Comparison of ENCODE assay signal across 7 cellular contexts in genomic region chr6:5143625-5144311, GRCh38. TPM values are rescaled to one million over a fixed set of nuclear protein-coding genes. Genes with fewer than 3 reads are reported as not detected.
A peak's percentile ranks its signal among the peaks of the same experiment; 100 is the strongest.
DNase-seq lines count a peak whose midpoint lies in the region; ATAC-seq and TF ChIP-seq lines count a peak whose summit lies in the region.

No MANE protein-coding gene starts in this region.

- TF ChIP-seq CTCF in fibroblast of pulmonary artery (IDR thresholded peaks at IDR 0.05; ENCODE audit: low read length, missing control alignments), result peak; percentile 87
- peak; percentile 70 for TF ChIP-seq CTCF in neutrophil (IDR thresholded peaks at IDR 0.05)
- peak in 5 of 7 experiments; percentile 65 to 85 (median 83) for TF ChIP-seq CTCF in stomach (IDR thresholded peaks at IDR 0.05)

- no peaks in the 10 kb centered on the region for H3K4me1 ChIP-seq in neutrophil (ENCODE audit: control insufficient read depth in 1 of 2, insufficient read depth in 1 of 2, low read depth in 1 of 2, low read length in 1 of 2)
- peaks cover 0 to 9% (median 1%) of the 10 kb centered on the region in 4 donors for H3K4me1 ChIP-seq in stomach

- H3K27me3 Mint-ChIP-seq in activated T-cell treated with anti-CD3 and anti-CD28 coated beads, Interleukin-2, amount 50 U/mL, for 72 hours (ENCODE audit: low read depth), result no peaks in the 10 kb centered on the region

- H3K9me3 ChIP-seq in neutrophil, result no peaks in the 10 kb centered on the region
- no peaks in the 10 kb centered on the region for H3K9me3 ChIP-seq in stomach

- H3K4me1 Mint-ChIP-seq in activated T-cell treated with anti-CD3 and anti-CD28 coated beads, Interleukin-2, amount 50 U/mL, for 72 hours (ENCODE audit: low read depth), result no peaks in the 10 kb centered on the region

- TF ChIP-seq EP300 in stomach (IDR thresholded peaks at IDR 0.05), result no peak

- H3K4me3 Mint-ChIP-seq in activated T-cell treated with anti-CD3 and anti-CD28 coated beads, Interleukin-2, amount 50 U/mL, for 72 hours, result no peak overlapping the region

- no peak for TF ChIP-seq POLR2A in stomach (IDR thresholded peaks at IDR 0.05)

- no peaks in the 10 kb centered on the region for H3K9me3 Mint-ChIP-seq in activated T-cell treated with anti-CD3 and anti-CD28 coated beads, Interleukin-2, amount 50 U/mL, for 72 hours

- DNase-seq in M059J (ENCODE audit: low read depth) (peak; percentile 84), RKO (ENCODE audit: low spot score) (peak; percentile 78), fibroblast of pulmonary artery (ENCODE audit: low read depth) (peak; percentile 89), stomach (peak; percentile 89)
- peak; percentile 79 to 80 for DNase-seq in activated T-cell treated with anti-CD3 and anti-CD28 coated beads, Interleukin-2, amount 50 U/mL, for 72 hours

- intact Hi-C loops in stomach (cut with DNase I; ENCODE audit: low total_unique reads), result loop anchor here (10.0 kb wide), 2 partner anchors 161 to 1401 kb away; no protein-coding TSS in a partner anchor

- WGBS in stomach, 5 donors, result 41 to 48% (median 45%) methylated on average over 9 of the region's 9 CpGs

- H3K36me3 ChIP-seq in neutrophil, result no peaks in the 10 kb centered on the region
- no peaks in the 10 kb centered on the region for H3K36me3 ChIP-seq in stomach

- H3K27ac Mint-ChIP-seq in activated T-cell treated with anti-CD3 and anti-CD28 coated beads, Interleukin-2, amount 50 U/mL, for 72 hours, result no peak overlapping the region

- H3K27me3 ChIP-seq in neutrophil (no peaks in the 10 kb centered on the region), stomach (no peaks in the 10 kb centered on the region)

- peak; percentile 51 for ATAC-seq in GM18511 (IDR thresholded peaks at IDR 0.05; ENCODE audit: unreplicated experiment)
- peak; percentile 69 for ATAC-seq in activated T-cell treated with anti-CD3 and anti-CD28 coated beads, Interleukin-2, amount 50 U/mL, for 72 hours (replicated peaks in 1 of 2)

- no peak overlapping the region for H3K27ac ChIP-seq in neutrophil
- no peak overlapping the region for H3K27ac ChIP-seq in stomach

- H3K4me3 ChIP-seq in fibroblast of pulmonary artery (replicated peaks; ENCODE audit: low read depth, low read length), result no peak overlapping the region
- no peak overlapping the region for H3K4me3 ChIP-seq in neutrophil (ENCODE audit: low read depth in 1 of 2, low read length in 1 of 2)
- no peak overlapping the region for H3K4me3 ChIP-seq in stomach

- no peaks in the 10 kb centered on the region for H3K36me3 Mint-ChIP-seq in activated T-cell treated with anti-CD3 and anti-CD28 coated beads, Interleukin-2, amount 50 U/mL, for 72 hours (ENCODE audit: insufficient read depth in 2 of 2)

RNA-seq across cellular contexts. Expression of gene PPP1R3G, which starts 58.6 kb away (rescaled TPM):
- 1.3 and 3.0 TPM in 2 replicates for total RNA-seq in M059J (2014; rRNA removed; shearing (Covaris generic))
- under 1 TPM in 1 of 2 donors, not detected in 1; 0.05 TPM for total RNA-seq in activated T-cell treated with anti-CD3 and anti-CD28 coated beads, Interleukin-2, amount 50 U/mL, for 72 hours
- 1 to 10 TPM in 1 of 5 donors, under 1 TPM in 2, not detected in 2; 0.29 to 1.3 (median 0.45) TPM for total RNA-seq in stomach
- polyA plus RNA-seq in stomach, result under 1 TPM; 0.12 to 0.78 (median 0.76) TPM
